9 cellular contexts compared by ENCODE assay signal in genomic region chr11:69157156-69157821, GRCh38. TPM values are rescaled to one million over a fixed set of nuclear protein-coding genes. Genes with fewer than 3 reads are reported as not detected.
DNase-seq lines count a peak whose midpoint lies in the region; ATAC-seq and TF ChIP-seq lines count a peak whose summit lies in the region.
"Had no signal": no experiment of that assay in that cellular context is flagged by ENCODE, and none has a peak within 500 bp of the region (broad histone marks: within the 10 kb centered on the region; RNA-seq: fewer than 3 reads in every experiment).

No MANE protein-coding gene starts in this region.

- no peaks in the 10 kb centered on the region for H3K36me3 ChIP-seq in GM23248 (ENCODE audit: low read depth)
- no peaks in the 10 kb centered on the region for H3K36me3 ChIP-seq in stomach
- H3K36me3 ChIP-seq: HAP-1 had no signal

- H3K36me3 Mint-ChIP-seq in naive thymus-derived CD8-positive, alpha-beta T cell, result peaks cover 0 to 10% (median 0%) of the 10 kb centered on the region in 3 donors

- peak overlapping the region; percentile 49 for H3K9ac ChIP-seq in GM23248

- H3K27me3 ChIP-seq in GM23248 (replicated peaks; ENCODE audit: insufficient read depth), result no peaks in the 10 kb centered on the region
- peaks cover 0 to 30% (median 0%) of the 10 kb centered on the region in 3 donors for H3K27me3 ChIP-seq in stomach

- POLR2A ChIA-PET in naive thymus-derived CD8-positive, alpha-beta T cell (lab: Charles Lee), result no interaction called here

- in situ Hi-C loops in GM23248 (cut with MboI), result no loop called here

- TF ChIP-seq POLR2A in stomach (IDR thresholded peaks at IDR 0.05), result no peak

- peaks cover 0 to 2% (median 0%) of the 10 kb centered on the region in 9 donors for H3K9me3 Mint-ChIP-seq in naive thymus-derived CD8-positive, alpha-beta T cell
- H3K9me3 Mint-ChIP-seq: dendritic cell treated with granulocyte-macrophage colony-stimulating factor and Interleukin-4, amounts not matched to agents 40 ng/mL and 50 ng/mL, for 4 days had no signal

- no peaks in the 10 kb centered on the region for H3K79me2 ChIP-seq in GM23248 (ENCODE audit: insufficient read depth)

- H3K27ac Mint-ChIP-seq in naive thymus-derived CD8-positive, alpha-beta T cell, result no peak overlapping the region
- H3K27ac Mint-ChIP-seq: dendritic cell treated with granulocyte-macrophage colony-stimulating factor and Interleukin-4, amounts not matched to agents 40 ng/mL and 50 ng/mL, for 4 days had no signal

- no peaks in the 10 kb centered on the region for H3K9me2 ChIP-seq in GM23248 (ENCODE audit: insufficient read depth)

- no peak overlapping the region for H3K27ac ChIP-seq in GM23248
- H3K27ac ChIP-seq in stomach, result peak overlapping the region; percentile 30 to 70 (median 47)

- intact Hi-C loops in stomach (cut with DNase I; ENCODE audit: low total_unique reads), result no loop called here

- peak overlapping the region; percentile 6 for H3K4me2 ChIP-seq in GM23248 (ENCODE audit: unreplicated experiment)

- WGBS in GM23248 (ENCODE audit: low coverage in 1 of 2, low lambda C conversion rate in 2 of 2, missing lambda C conversion rate in 2 of 2), 2 experiments, result 11% methylated on average over 31 to 35 of the region's 44 CpGs
- WGBS in stomach, 5 donors, result 5 to 18% (median 10%) methylated on average over 16 to 44 of the region's 44 CpGs

- peak; percentile 76 for DNase-seq in GM23248
- DNase-seq in amniotic stem cell (lab: John Stamatoyannopoulos, UW), result peak; percentile 32
- peak; percentile 17 to 95 (median 80) for DNase-seq in hypothalamus (lab: John Stamatoyannopoulos, UW)
- DNase-seq in stomach, result no peak
- no peak for DNase-seq in naive thymus-derived CD8-positive, alpha-beta T cell

- TF ChIP-seq CTCF in stomach (IDR thresholded peaks at IDR 0.05), result no peak

- TF ChIP-seq EP300 in stomach (IDR thresholded peaks at IDR 0.05), result no peak

- H3K4me1 Mint-ChIP-seq in naive thymus-derived CD8-positive, alpha-beta T cell, result peaks cover 0 to 7% (median under 1%) of the 10 kb centered on the region in 4 donors

- H3K4me3 ChIP-seq in GM23248 (0 out of 2 replicates have a peak overlapping the region, but pooled peaks have one; percentile 1), stomach (peak overlapping the region; percentile 18 to 33 (median 28))
- H3K4me3 ChIP-seq: HAP-1 had no signal

- no peaks in the 10 kb centered on the region for H4K20me1 ChIP-seq in GM23248 (ENCODE audit: insufficient read depth)

- H3K4me1 ChIP-seq in GM23248 (ENCODE audit: insufficient read depth) (peaks cover 5% of the 10 kb centered on the region; the same call in 1 of the 2 replicates), stomach (peaks cover 10 to 23% (median 15%) of the 10 kb centered on the region in 4 donors)
- H3K4me1 ChIP-seq: HAP-1 had no signal

- no peaks in the 10 kb centered on the region for H3F3A ChIP-seq in GM23248 (ENCODE audit: insufficient read depth)

- H2AFZ ChIP-seq in GM23248, result peak overlapping the region; percentile 69

- no peak overlapping the region for H3K4me3 Mint-ChIP-seq in naive thymus-derived CD8-positive, alpha-beta T cell
- H3K4me3 Mint-ChIP-seq: dendritic cell treated with granulocyte-macrophage colony-stimulating factor and Interleukin-4, amounts not matched to agents 40 ng/mL and 50 ng/mL, for 4 days had no signal

- H3K9me3 ChIP-seq in GM23248 (ENCODE audit: low read depth), result no peaks in the 10 kb centered on the region
- H3K9me3 ChIP-seq in stomach, result no peaks in the 10 kb centered on the region
- H3K9me3 ChIP-seq: HAP-1 had no signal

- ATAC-seq in GM18909 (IDR thresholded peaks at IDR 0.05; ENCODE audit: poor library complexity, unreplicated experiment) (no peak), GM18502 (IDR thresholded peaks at IDR 0.05; ENCODE audit: poor library complexity, unreplicated experiment) (no peak)
- ATAC-seq in naive thymus-derived CD8-positive, alpha-beta T cell, result no peak

- peaks cover 0 to 9% (median 0%) of the 10 kb centered on the region in 5 donors for H3K27me3 Mint-ChIP-seq in naive thymus-derived CD8-positive, alpha-beta T cell

RNA-seq across cellular contexts. Expression of gene SMIM38, which starts 1.6 kb away (rescaled TPM):
- total RNA-seq in GM23248 (2014; rRNA removed; shearing (Covaris generic)), result not detected in 2 replicates
- polyA plus RNA-seq in GM23248 (2016; fragmentation: Nextera tagmentation; extraction: Ambion mirVana) (not detected in 2 replicates), stomach (10 to 100 TPM in 1 of 3 donors, 1 to 10 TPM in 2; 1.9 to 22.7 (median 8.1) TPM)
- 10 to 100 TPM in 2 of 5 donors, 1 to 10 TPM in 2, not detected in 1; 1.2 to 31.2 (median 14.7) TPM for total RNA-seq in stomach
- total RNA-seq in naive thymus-derived CD8-positive, alpha-beta T cell, result under 1 TPM; 0.36 to 0.49 TPM
- polyA plus RNA-seq in naive thymus-derived CD8-positive, alpha-beta T cell, result under 1 TPM in 1 of 3 donors, not detected in 2; 0.11 TPM

Comparison
In these comparisons a context has a peak if more than half of its experiments do, and no peak if none do; other contexts are left out.
1. DNase-seq: peak in GM23248 (single experiment), amniotic stem cell (single experiment) and hypothalamus (51 of 51); none in stomach (single experiment) and naive thymus-derived CD8-positive, alpha-beta T cell (0 of 10).